15 cellular contexts compared by ENCODE assay signal in the genomic region with DNA sequence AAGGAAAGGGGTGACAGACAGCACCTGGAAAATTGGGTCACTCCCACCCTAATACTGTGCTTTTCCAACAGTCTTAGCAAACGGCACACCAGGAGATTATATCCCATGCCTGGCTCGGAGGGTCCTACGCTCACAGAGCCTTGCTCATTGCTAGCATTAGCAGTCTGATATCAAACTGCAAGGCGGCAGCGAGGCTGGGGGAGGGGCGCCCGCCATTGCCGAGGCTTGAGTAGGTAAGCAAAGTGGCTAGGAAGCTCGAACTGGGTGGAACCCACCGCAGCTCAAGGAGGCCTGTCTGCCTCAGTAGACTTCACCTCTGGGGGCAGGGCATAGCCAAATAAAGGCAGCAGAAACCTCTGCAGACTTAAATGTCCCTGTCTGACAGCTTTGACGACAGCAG. TPM values are rescaled to one million over a fixed set of nuclear protein-coding genes. Genes with fewer than 3 reads are reported as not detected.
"Had no signal": no experiment of that assay in that cellular context is flagged by ENCODE, and none has a peak within 500 bp of the region (broad histone marks: within the 10 kb centered on the region; RNA-seq: fewer than 3 reads in every experiment).

No MANE protein-coding gene starts in this region.

RNA-seq across cellular contexts. Expression of gene SPATA31C1, which starts 15.4 kb away (rescaled TPM):
- total RNA-seq: stomach, subcutaneous adipose tissue, suprapubic skin, temporal lobe, thoracic aorta, thyroid gland, tibial nerve, transverse colon, upper lobe of left lung, upper lobe of right lung, ureter, vagina had no signal
- polyA plus RNA-seq: stomach, thymus, urinary bladder had no signal

RNA-seq across cellular contexts. Expression of gene SPATA31E1, which starts 19.7 kb away (rescaled TPM):
- total RNA-seq: stomach, subcutaneous adipose tissue, suprapubic skin, temporal lobe, thoracic aorta, tibial nerve, transverse colon, upper lobe of left lung, upper lobe of right lung, ureter, urinary bladder, uterus, vagina had no signal
- polyA plus RNA-seq: stomach had no signal
